1 cellular context compared by ENCODE assay signal in the genomic region with DNA sequence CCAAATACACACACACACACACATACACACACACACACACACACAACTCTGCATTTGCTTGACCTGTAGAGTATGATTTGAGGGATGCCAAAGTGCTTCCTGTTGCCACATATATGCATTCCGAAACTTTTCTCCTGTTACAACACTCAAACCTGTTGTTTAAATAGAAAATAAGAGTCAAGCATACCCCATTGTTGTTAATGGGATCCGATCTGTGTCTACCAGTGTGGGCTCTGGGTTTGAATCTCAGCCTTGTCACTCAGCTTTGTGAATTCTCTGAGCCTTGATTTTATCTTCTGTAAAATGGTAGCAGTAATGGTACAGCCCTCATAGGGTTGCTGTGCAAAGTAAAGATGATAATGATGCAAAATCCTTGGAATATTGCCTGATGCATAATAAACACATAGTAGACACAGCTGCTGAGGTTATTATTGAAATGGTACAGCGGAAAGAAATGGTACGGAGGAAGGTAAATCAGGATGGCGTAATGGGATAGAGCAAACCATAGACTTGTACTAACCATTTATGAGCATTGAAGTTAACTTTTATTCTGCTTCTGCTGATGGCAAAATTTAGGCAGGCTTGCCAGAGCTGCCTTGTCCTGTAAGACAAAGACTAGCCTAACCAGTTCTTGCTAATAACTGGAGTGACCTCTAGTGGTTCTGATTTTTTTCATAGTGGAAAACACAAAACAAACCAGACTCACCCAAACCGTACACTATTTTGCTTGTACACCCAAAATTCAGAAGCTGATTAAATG.
TF ChIP-seq lines count a peak whose summit lies in the region.

No MANE protein-coding gene starts in this region.

TF ChIP-seq in GM12878, 131 proteins besides CTCF, POLR2A, EP300 and RAD21 (continued from another document):
- TF ChIP-seq, protein P1, sequence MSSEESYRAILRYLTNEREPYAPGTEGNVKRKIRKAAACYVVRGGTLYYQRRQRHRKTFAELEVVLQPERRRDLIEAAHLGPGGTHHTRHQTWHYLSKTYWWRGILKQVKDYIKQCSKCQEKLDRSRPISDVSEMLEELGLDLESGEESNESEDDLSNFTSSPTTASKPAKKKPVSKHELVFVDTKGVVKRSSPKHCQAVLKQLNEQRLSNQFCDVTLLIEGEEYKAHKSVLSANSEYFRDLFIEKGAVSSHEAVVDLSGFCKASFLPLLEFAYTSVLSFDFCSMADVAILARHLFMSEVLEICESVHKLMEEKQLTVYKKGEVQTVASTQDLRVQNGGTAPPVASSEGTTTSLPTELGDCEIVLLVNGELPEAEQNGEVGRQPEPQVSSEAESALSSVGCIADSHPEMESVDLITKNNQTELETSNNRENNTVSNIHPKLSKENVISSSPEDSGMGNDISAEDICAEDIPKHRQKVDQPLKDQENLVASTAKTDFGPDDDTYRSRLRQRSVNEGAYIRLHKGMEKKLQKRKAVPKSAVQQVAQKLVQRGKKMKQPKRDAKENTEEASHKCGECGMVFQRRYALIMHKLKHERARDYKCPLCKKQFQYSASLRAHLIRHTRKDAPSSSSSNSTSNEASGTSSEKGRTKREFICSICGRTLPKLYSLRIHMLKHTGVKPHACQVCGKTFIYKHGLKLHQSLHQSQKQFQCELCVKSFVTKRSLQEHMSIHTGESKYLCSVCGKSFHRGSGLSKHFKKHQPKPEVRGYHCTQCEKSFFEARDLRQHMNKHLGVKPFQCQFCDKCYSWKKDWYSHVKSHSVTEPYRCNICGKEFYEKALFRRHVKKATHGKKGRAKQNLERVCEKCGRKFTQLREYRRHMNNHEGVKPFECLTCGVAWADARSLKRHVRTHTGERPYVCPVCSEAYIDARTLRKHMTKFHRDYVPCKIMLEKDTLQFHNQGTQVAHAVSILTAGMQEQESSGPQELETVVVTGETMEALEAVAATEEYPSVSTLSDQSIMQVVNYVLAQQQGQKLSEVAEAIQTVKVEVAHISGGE (CRISPR knock-in tag; IDR thresholded peaks at IDR 0.05): no peak
- TF ChIP-seq GABPA (IDR thresholded peaks at IDR 0.05; ENCODE audit: low read depth): no peak
- no peak for TF ChIP-seq MXI1 (IDR thresholded peaks at IDR 0.05; ENCODE audit: low read depth, low read length)
- TF ChIP-seq BRCA1 (IDR thresholded peaks at IDR 0.05; ENCODE audit: low read depth, low read length): no peak
- peak; percentile 10; the same call in 1 of the 2 replicates for TF ChIP-seq RUNX3 (IDR thresholded peaks at IDR 0.05; ENCODE audit: low read length)
- no peak for TF ChIP-seq STAT1 (conservative IDR thresholded peaks at IDR 0.05)
- TF ChIP-seq EZH2 (IDR thresholded peaks at IDR 0.05; ENCODE audit: borderline replicate concordance, control insufficient read depth, low read depth, low read length): no peak
- TF ChIP-seq, protein P2, sequence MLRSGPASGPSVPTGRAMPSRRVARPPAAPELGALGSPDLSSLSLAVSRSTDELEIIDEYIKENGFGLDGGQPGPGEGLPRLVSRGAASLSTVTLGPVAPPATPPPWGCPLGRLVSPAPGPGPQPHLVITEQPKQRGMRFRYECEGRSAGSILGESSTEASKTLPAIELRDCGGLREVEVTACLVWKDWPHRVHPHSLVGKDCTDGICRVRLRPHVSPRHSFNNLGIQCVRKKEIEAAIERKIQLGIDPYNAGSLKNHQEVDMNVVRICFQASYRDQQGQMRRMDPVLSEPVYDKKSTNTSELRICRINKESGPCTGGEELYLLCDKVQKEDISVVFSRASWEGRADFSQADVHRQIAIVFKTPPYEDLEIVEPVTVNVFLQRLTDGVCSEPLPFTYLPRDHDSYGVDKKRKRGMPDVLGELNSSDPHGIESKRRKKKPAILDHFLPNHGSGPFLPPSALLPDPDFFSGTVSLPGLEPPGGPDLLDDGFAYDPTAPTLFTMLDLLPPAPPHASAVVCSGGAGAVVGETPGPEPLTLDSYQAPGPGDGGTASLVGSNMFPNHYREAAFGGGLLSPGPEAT (IDR thresholded peaks at IDR 0.05; ENCODE audit: low read depth): no peak
- TF ChIP-seq, protein P3, sequence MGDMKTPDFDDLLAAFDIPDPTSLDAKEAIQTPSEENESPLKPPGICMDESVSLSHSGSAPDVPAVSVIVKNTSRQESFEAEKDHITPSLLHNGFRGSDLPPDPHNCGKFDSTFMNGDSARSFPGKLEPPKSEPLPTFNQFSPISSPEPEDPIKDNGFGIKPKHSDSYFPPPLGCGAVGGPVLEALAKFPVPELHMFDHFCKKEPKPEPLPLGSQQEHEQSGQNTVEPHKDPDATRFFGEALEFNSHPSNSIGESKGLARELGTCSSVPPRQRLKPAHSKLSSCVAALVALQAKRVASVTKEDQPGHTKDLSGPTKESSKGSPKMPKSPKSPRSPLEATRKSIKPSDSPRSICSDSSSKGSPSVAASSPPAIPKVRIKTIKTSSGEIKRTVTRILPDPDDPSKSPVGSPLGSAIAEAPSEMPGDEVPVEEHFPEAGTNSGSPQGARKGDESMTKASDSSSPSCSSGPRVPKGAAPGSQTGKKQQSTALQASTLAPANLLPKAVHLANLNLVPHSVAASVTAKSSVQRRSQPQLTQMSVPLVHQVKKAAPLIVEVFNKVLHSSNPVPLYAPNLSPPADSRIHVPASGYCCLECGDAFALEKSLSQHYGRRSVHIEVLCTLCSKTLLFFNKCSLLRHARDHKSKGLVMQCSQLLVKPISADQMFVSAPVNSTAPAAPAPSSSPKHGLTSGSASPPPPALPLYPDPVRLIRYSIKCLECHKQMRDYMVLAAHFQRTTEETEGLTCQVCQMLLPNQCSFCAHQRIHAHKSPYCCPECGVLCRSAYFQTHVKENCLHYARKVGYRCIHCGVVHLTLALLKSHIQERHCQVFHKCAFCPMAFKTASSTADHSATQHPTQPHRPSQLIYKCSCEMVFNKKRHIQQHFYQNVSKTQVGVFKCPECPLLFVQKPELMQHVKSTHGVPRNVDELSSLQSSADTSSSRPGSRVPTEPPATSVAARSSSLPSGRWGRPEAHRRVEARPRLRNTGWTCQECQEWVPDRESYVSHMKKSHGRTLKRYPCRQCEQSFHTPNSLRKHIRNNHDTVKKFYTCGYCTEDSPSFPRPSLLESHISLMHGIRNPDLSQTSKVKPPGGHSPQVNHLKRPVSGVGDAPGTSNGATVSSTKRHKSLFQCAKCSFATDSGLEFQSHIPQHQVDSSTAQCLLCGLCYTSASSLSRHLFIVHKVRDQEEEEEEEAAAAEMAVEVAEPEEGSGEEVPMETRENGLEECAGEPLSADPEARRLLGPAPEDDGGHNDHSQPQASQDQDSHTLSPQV (IDR thresholded peaks at IDR 0.05): no peak
- TF ChIP-seq, protein P4, sequence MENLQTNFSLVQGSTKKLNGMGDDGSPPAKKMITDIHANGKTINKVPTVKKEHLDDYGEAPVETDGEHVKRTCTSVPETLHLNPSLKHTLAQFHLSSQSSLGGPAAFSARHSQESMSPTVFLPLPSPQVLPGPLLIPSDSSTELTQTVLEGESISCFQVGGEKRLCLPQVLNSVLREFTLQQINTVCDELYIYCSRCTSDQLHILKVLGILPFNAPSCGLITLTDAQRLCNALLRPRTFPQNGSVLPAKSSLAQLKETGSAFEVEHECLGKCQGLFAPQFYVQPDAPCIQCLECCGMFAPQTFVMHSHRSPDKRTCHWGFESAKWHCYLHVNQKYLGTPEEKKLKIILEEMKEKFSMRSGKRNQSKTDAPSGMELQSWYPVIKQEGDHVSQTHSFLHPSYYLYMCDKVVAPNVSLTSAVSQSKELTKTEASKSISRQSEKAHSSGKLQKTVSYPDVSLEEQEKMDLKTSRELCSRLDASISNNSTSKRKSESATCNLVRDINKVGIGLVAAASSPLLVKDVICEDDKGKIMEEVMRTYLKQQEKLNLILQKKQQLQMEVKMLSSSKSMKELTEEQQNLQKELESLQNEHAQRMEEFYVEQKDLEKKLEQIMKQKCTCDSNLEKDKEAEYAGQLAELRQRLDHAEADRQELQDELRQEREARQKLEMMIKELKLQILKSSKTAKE (IDR thresholded peaks at IDR 0.05; ENCODE audit: low read depth, poor library complexity, severe bottlenecking): peak; percentile 55
- TF ChIP-seq IKZF2 (IDR thresholded peaks at IDR 0.05): 0 out of 4 replicates have a peak, but pooled peaks of 1 of the 2 experiments have one; percentile 6
- no peak for TF ChIP-seq IRF4 (IDR thresholded peaks at IDR 0.05; ENCODE audit: low read depth, low read length)
- TF ChIP-seq ZNF24 (IDR thresholded peaks at IDR 0.05): 0 out of 2 replicates have a peak, but pooled peaks have one; percentile 17
- TF ChIP-seq, protein P5, sequence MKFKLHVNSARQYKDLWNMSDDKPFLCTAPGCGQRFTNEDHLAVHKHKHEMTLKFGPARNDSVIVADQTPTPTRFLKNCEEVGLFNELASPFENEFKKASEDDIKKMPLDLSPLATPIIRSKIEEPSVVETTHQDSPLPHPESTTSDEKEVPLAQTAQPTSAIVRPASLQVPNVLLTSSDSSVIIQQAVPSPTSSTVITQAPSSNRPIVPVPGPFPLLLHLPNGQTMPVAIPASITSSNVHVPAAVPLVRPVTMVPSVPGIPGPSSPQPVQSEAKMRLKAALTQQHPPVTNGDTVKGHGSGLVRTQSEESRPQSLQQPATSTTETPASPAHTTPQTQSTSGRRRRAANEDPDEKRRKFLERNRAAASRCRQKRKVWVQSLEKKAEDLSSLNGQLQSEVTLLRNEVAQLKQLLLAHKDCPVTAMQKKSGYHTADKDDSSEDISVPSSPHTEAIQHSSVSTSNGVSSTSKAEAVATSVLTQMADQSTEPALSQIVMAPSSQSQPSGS (IDR thresholded peaks at IDR 0.05; ENCODE audit: low read length): no peak
- no peak for TF ChIP-seq CEBPB (IDR thresholded peaks at IDR 0.05; ENCODE audit: borderline replicate concordance in 1 of 2, low read depth in 2 of 2, low read length in 2 of 2)
- no peak for TF ChIP-seq BHLHE40 (IDR thresholded peaks at IDR 0.05; ENCODE audit: borderline replicate concordance in 1 of 2, low read depth in 2 of 2, low read length in 1 of 2)
- TF ChIP-seq ETV6 (conservative IDR thresholded peaks at IDR 0.05 in 1 of 2, IDR thresholded peaks at IDR 0.05 in 1 of 2; ENCODE audit: borderline replicate concordance in 1 of 2, low read depth in 1 of 2): no peak
- no peak for TF ChIP-seq PML (IDR thresholded peaks at IDR 0.05; ENCODE audit: low read length)
- TF ChIP-seq PAX8 (IDR thresholded peaks at IDR 0.05): no peak
- no peak for TF ChIP-seq ZNF274 (IDR thresholded peaks at IDR 0.05; ENCODE audit: insufficient read depth, insufficient read length)
- no peak for TF ChIP-seq POU2F2 (IDR thresholded peaks at IDR 0.05; ENCODE audit: borderline replicate concordance, low read depth, low read length)
- peak; percentile 69; the same call in 1 of the 2 replicates for TF ChIP-seq SMARCA5 (IDR thresholded peaks at IDR 0.05)
- TF ChIP-seq TARDBP (IDR thresholded peaks at IDR 0.05; ENCODE audit: borderline replicate concordance): no peak
TF ChIP-seq in GM12878: peak in this region for 6.
